Comparison of ENCODE assay signal across 28 cellular contexts in genomic region chr3:13134879-13135206, GRCh38.
"Had no signal": no experiment of that assay in that cellular context is flagged by ENCODE, and none has a peak within 500 bp of the region (broad histone marks: within the 10 kb centered on the region; RNA-seq: fewer than 3 reads in every experiment).

No MANE protein-coding gene starts in this region.

- H3K4me3 ChIP-seq: esophagus muscularis mucosa, heart left ventricle, lower lobe of right lung, mucosa of descending colon, right lobe of liver had no signal

- H3K27ac Mint-ChIP-seq: activated CD4-positive, alpha-beta T cell treated with anti-CD3 and anti-CD28 coated beads, Interleukin-2, amount 10 ng/mL, durations not matched to agents 7 days and 5 days; activated CD8-positive, alpha-beta memory T cell treated with anti-CD3 and anti-CD28 coated beads, Interleukin-2, amount 10 ng/mL, durations not matched to agents 7 days and 5 days; activated CD8-positive, alpha-beta T cell treated with anti-CD3 and anti-CD28 coated beads for 36 hours; activated naive CD4-positive, alpha-beta T cell treated with anti-CD3 and anti-CD28 coated beads, Interleukin-2, amount 10 ng/mL, durations not matched to agents 7 days and 5 days; activated naive CD8-positive, alpha-beta T cell treated with anti-CD3 and anti-CD28 coated beads, Interleukin-2, amount 50 U/mL, for 24 hours; immature natural killer cell; natural killer cell treated with Interleukin-12 subunit alpha and Interleukin-12 subunit beta and Interleukin-15 and Interleukin-18, amount 100 ng/mL, for 72 hours; stimulated activated effector memory CD8-positive, alpha-beta T cell treated with anti-CD3 and anti-CD28 coated beads, Interleukin-12 subunit alpha, Interleukin-12 subunit beta, amount 100 ng/mL, for 72 hours; stimulated activated naive CD8-positive, alpha-beta T cell treated with anti-CD3 and anti-CD28 coated beads, Interleukin-15, Interleukin-2, amounts not matched to agents 100 ng/mL and 50 ng/mL, for 24 hours; T-helper 17 cell had no signal

- H3K9me3 ChIP-seq: esophagus muscularis mucosa, heart left ventricle, lower lobe of right lung, mucosa of descending colon, right lobe of liver had no signal

- H3K27me3 ChIP-seq: heart left ventricle, right lobe of liver had no signal

- H3K36me3 ChIP-seq: esophagus muscularis mucosa, heart left ventricle, lower lobe of right lung, right lobe of liver had no signal

- H3K36me3 Mint-ChIP-seq: activated CD8-positive, alpha-beta memory T cell treated with anti-CD3 and anti-CD28 coated beads, Interleukin-2, amount 10 ng/mL, durations not matched to agents 7 days and 5 days; activated naive CD4-positive, alpha-beta T cell treated with anti-CD3 and anti-CD28 coated beads, Interleukin-2, amount 10 ng/mL, durations not matched to agents 7 days and 5 days; natural killer cell treated with Interleukin-12 subunit alpha and Interleukin-12 subunit beta and Interleukin-15 and Interleukin-18, amount 100 ng/mL, for 72 hours; stimulated activated effector memory CD8-positive, alpha-beta T cell treated with anti-CD3 and anti-CD28 coated beads, Interleukin-12 subunit alpha, Interleukin-12 subunit beta, amount 100 ng/mL, for 72 hours had no signal

- H3K27ac ChIP-seq: esophagus muscularis mucosa, foreskin keratinocyte, heart left ventricle, lower lobe of right lung, right lobe of liver had no signal

- H3K9me3 Mint-ChIP-seq: activated CD4-positive, alpha-beta T cell treated with anti-CD3 and anti-CD28 coated beads, Interleukin-2, amount 10 ng/mL, durations not matched to agents 7 days and 5 days; activated CD8-positive, alpha-beta T cell treated with anti-CD3 and anti-CD28 coated beads for 36 hours; activated naive CD4-positive, alpha-beta T cell treated with anti-CD3 and anti-CD28 coated beads, Interleukin-2, amount 10 ng/mL, durations not matched to agents 7 days and 5 days; activated naive CD8-positive, alpha-beta T cell treated with anti-CD3 and anti-CD28 coated beads, Interleukin-2, amount 50 U/mL, for 24 hours; immature natural killer cell; natural killer cell treated with Interleukin-12 subunit alpha and Interleukin-12 subunit beta and Interleukin-15 and Interleukin-18, amount 100 ng/mL, for 72 hours; stimulated activated effector memory CD8-positive, alpha-beta T cell treated with anti-CD3 and anti-CD28 coated beads, Interleukin-12 subunit alpha, Interleukin-12 subunit beta, amount 100 ng/mL, for 72 hours; stimulated activated naive CD8-positive, alpha-beta T cell treated with anti-CD3 and anti-CD28 coated beads, Interleukin-15, Interleukin-2, amounts not matched to agents 100 ng/mL and 50 ng/mL, for 24 hours had no signal

- H3K4me1 Mint-ChIP-seq: activated naive CD4-positive, alpha-beta T cell treated with anti-CD3 and anti-CD28 coated beads, Interleukin-2, amount 10 ng/mL, durations not matched to agents 7 days and 5 days; immature natural killer cell; stimulated activated effector memory CD8-positive, alpha-beta T cell treated with anti-CD3 and anti-CD28 coated beads, Interleukin-12 subunit alpha, Interleukin-12 subunit beta, amount 100 ng/mL, for 72 hours had no signal

- H3K4me3 Mint-ChIP-seq: activated CD4-positive, alpha-beta T cell treated with anti-CD3 and anti-CD28 coated beads, Interleukin-2, amount 10 ng/mL, durations not matched to agents 7 days and 5 days; activated CD8-positive, alpha-beta memory T cell treated with anti-CD3 and anti-CD28 coated beads, Interleukin-2, amount 10 ng/mL, durations not matched to agents 7 days and 5 days; activated CD8-positive, alpha-beta T cell treated with anti-CD3 and anti-CD28 coated beads for 36 hours; activated naive CD4-positive, alpha-beta T cell treated with anti-CD3 and anti-CD28 coated beads, Interleukin-2, amount 10 ng/mL, durations not matched to agents 7 days and 5 days; activated naive CD8-positive, alpha-beta T cell treated with anti-CD3 and anti-CD28 coated beads, Interleukin-2, amount 50 U/mL, for 24 hours; immature natural killer cell; natural killer cell treated with Interleukin-12 subunit alpha and Interleukin-12 subunit beta and Interleukin-15 and Interleukin-18, amount 100 ng/mL, for 72 hours; stimulated activated effector memory CD8-positive, alpha-beta T cell treated with anti-CD3 and anti-CD28 coated beads, Interleukin-12 subunit alpha, Interleukin-12 subunit beta, amount 100 ng/mL, for 72 hours; stimulated activated naive CD8-positive, alpha-beta T cell treated with anti-CD3 and anti-CD28 coated beads, Interleukin-15, Interleukin-2, amounts not matched to agents 100 ng/mL and 50 ng/mL, for 24 hours; T-helper 17 cell had no signal

- DNase-seq: activated CD4-positive, alpha-beta T cell treated with anti-CD3 and anti-CD28 coated beads, Interleukin-2, amount 10 ng/mL, durations not matched to agents 7 days and 5 days; activated CD8-positive, alpha-beta memory T cell treated with anti-CD3 and anti-CD28 coated beads, Interleukin-2, amount 10 ng/mL, durations not matched to agents 7 days and 5 days; activated CD8-positive, alpha-beta T cell treated with anti-CD3 and anti-CD28 coated beads for 36 hours; activated effector memory CD4-positive, alpha-beta T cell treated with anti-CD3 and anti-CD28 coated beads, Interleukin-2, amount 50 U/mL, for 16 hours; activated naive CD4-positive, alpha-beta T cell treated with anti-CD3 and anti-CD28 coated beads, Interleukin-2, amount 10 ng/mL, durations not matched to agents 7 days and 5 days; activated naive CD8-positive, alpha-beta T cell treated with anti-CD3 and anti-CD28 coated beads, Interleukin-2, amount 50 U/mL, for 24 hours; amygdala; central memory CD4-positive, alpha-beta T cell; dermis blood vessel endothelial cell; effector CD4-positive, alpha-beta T cell; foreskin keratinocyte; hypothalamus; immature natural killer cell; kidney glomerular epithelial cell; mesendoderm; small intestine; stimulated activated CD4-positive, alpha-beta T cell treated with anti-CD3 and anti-CD28 coated beads, Interleukin-4, amount 100 ng/mL, for 24 hours; substantia nigra; T1000 had no signal

- H3K4me1 ChIP-seq: esophagus muscularis mucosa, foreskin keratinocyte, heart left ventricle, lower lobe of right lung had no signal

- ATAC-seq: activated CD8-positive, alpha-beta memory T cell treated with anti-CD3 and anti-CD28 coated beads, Interleukin-2, amount 10 ng/mL, durations not matched to agents 7 days and 5 days; activated CD8-positive, alpha-beta T cell treated with anti-CD3 and anti-CD28 coated beads for 36 hours; activated naive CD8-positive, alpha-beta T cell treated with anti-CD3 and anti-CD28 coated beads, Interleukin-2, amount 50 U/mL, for 24 hours; foreskin keratinocyte; stimulated activated effector memory CD8-positive, alpha-beta T cell treated with anti-CD3 and anti-CD28 coated beads, Interleukin-12 subunit alpha, Interleukin-12 subunit beta, amount 100 ng/mL, for 72 hours; T-helper 17 cell had no signal
